Comparison of ENCODE assay signal across 1 cellular context in the genomic region with DNA sequence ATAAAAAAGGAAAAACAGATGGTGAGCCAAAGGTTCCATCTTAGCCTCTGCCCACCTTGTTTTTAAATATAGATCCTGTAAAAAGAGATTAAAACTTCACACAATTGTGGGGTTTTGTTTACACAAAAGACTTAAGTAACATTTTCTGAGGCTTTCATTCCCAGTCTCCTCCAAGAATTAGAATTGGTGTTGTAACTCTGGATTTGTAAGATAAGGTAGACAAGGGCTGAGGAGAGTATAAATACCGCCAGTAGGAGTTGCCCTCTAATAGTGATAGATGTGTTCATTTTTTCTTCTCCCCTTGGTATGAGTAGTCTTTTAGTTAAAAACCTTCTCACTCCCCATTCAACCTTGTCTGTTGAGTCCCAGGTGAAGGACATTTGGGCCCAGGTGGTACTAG.
A peak's percentile ranks its signal among the peaks of the same experiment; 100 is the strongest.
TF ChIP-seq lines count a peak whose summit lies in the region.

No MANE protein-coding gene starts in this region.

TF ChIP-seq in K562, 482 proteins besides CTCF, POLR2A, EP300 and RAD21:
- no peak for TF ChIP-seq RFX5 (IDR thresholded peaks at IDR 0.05; ENCODE audit: low read depth, low read length)
- TF ChIP-seq ZNF561 (CRISPR knock-in tag; conservative IDR thresholded peaks at IDR 0.05), result no peak
- peak; percentile 14; the same call in 1 of the 2 replicates for TF ChIP-seq SMARCA4 (IDR thresholded peaks at IDR 0.05)
- TF ChIP-seq RNF2 (IDR thresholded peaks at IDR 0.05), result no peak
- peak; percentile 47; the same call in 1 of the 2 replicates for TF ChIP-seq SOX6 (IDR thresholded peaks at IDR 0.05)
- no peak for TF ChIP-seq SIX5 (IDR thresholded peaks at IDR 0.05; ENCODE audit: borderline replicate concordance in 1 of 2, insufficient read depth in 1 of 2, low read depth in 1 of 2, low read length in 2 of 2)
- peak; percentile 13 for TF ChIP-seq DACH1 (IDR thresholded peaks at IDR 0.05; ENCODE audit: partially characterized antibody)
- no peak for TF ChIP-seq NCOR1 (IDR thresholded peaks at IDR 0.05)
- TF ChIP-seq ZNF589 (CRISPR knock-in tag; IDR thresholded peaks at IDR 0.05; ENCODE audit: low read depth), result no peak
- TF ChIP-seq SIN3A (IDR thresholded peaks at IDR 0.05; ENCODE audit: borderline replicate concordance in 2 of 2, control insufficient read depth in 1 of 2, low read depth in 2 of 2, low read length in 2 of 2), result no peak
- peak; percentile 27; the same call in 1 of the 2 replicates for TF ChIP-seq TCF3 (CRISPR knock-in tag; IDR thresholded peaks at IDR 0.05)
- peak; percentile 69 for TF ChIP-seq CEBPB (tag; IDR thresholded peaks at IDR 0.05)
- peak; percentile 22; the same call in 1 of the 2 replicates for TF ChIP-seq TEAD4 (IDR thresholded peaks at IDR 0.05; ENCODE audit: low read length)
- TF ChIP-seq TEAD4 (CRISPR knock-in tag; IDR thresholded peaks at IDR 0.05; ENCODE audit: borderline replicate concordance), result no peak
- TF ChIP-seq, protein P1, sequence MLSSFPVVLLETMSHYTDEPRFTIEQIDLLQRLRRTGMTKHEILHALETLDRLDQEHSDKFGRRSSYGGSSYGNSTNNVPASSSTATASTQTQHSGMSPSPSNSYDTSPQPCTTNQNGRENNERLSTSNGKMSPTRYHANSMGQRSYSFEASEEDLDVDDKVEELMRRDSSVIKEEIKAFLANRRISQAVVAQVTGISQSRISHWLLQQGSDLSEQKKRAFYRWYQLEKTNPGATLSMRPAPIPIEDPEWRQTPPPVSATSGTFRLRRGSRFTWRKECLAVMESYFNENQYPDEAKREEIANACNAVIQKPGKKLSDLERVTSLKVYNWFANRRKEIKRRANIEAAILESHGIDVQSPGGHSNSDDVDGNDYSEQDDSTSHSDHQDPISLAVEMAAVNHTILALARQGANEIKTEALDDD (IDR thresholded peaks at IDR 0.05), result no peak
- TF ChIP-seq, protein P2, sequence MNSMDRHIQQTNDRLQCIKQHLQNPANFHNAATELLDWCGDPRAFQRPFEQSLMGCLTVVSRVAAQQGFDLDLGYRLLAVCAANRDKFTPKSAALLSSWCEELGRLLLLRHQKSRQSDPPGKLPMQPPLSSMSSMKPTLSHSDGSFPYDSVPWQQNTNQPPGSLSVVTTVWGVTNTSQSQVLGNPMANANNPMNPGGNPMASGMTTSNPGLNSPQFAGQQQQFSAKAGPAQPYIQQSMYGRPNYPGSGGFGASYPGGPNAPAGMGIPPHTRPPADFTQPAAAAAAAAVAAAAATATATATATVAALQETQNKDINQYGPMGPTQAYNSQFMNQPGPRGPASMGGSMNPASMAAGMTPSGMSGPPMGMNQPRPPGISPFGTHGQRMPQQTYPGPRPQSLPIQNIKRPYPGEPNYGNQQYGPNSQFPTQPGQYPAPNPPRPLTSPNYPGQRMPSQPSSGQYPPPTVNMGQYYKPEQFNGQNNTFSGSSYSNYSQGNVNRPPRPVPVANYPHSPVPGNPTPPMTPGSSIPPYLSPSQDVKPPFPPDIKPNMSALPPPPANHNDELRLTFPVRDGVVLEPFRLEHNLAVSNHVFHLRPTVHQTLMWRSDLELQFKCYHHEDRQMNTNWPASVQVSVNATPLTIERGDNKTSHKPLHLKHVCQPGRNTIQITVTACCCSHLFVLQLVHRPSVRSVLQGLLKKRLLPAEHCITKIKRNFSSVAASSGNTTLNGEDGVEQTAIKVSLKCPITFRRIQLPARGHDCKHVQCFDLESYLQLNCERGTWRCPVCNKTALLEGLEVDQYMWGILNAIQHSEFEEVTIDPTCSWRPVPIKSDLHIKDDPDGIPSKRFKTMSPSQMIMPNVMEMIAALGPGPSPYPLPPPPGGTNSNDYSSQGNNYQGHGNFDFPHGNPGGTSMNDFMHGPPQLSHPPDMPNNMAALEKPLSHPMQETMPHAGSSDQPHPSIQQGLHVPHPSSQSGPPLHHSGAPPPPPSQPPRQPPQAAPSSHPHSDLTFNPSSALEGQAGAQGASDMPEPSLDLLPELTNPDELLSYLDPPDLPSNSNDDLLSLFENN (IDR thresholded peaks at IDR 0.05; ENCODE audit: low read depth in 2 of 2, low read length in 2 of 2), result no peak
- no peak for TF ChIP-seq HDAC6 (IDR thresholded peaks at IDR 0.05; ENCODE audit: low read depth, low read length)
- TF ChIP-seq, protein P3, sequence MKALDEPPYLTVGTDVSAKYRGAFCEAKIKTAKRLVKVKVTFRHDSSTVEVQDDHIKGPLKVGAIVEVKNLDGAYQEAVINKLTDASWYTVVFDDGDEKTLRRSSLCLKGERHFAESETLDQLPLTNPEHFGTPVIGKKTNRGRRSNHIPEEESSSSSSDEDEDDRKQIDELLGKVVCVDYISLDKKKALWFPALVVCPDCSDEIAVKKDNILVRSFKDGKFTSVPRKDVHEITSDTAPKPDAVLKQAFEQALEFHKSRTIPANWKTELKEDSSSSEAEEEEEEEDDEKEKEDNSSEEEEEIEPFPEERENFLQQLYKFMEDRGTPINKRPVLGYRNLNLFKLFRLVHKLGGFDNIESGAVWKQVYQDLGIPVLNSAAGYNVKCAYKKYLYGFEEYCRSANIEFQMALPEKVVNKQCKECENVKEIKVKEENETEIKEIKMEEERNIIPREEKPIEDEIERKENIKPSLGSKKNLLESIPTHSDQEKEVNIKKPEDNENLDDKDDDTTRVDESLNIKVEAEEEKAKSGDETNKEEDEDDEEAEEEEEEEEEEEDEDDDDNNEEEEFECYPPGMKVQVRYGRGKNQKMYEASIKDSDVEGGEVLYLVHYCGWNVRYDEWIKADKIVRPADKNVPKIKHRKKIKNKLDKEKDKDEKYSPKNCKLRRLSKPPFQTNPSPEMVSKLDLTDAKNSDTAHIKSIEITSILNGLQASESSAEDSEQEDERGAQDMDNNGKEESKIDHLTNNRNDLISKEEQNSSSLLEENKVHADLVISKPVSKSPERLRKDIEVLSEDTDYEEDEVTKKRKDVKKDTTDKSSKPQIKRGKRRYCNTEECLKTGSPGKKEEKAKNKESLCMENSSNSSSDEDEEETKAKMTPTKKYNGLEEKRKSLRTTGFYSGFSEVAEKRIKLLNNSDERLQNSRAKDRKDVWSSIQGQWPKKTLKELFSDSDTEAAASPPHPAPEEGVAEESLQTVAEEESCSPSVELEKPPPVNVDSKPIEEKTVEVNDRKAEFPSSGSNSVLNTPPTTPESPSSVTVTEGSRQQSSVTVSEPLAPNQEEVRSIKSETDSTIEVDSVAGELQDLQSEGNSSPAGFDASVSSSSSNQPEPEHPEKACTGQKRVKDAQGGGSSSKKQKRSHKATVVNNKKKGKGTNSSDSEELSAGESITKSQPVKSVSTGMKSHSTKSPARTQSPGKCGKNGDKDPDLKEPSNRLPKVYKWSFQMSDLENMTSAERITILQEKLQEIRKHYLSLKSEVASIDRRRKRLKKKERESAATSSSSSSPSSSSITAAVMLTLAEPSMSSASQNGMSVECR (CRISPR knock-in tag; IDR thresholded peaks at IDR 0.05), result no peak
- TF ChIP-seq ZNF766 (CRISPR knock-in tag; conservative IDR thresholded peaks at IDR 0.05), result no peak
- TF ChIP-seq TRIM28 (IDR thresholded peaks at IDR 0.05), result no peak
- TF ChIP-seq CBFA2T3 (IDR thresholded peaks at IDR 0.05), result 0 out of 2 replicates have a peak, but pooled peaks have one; percentile 34
- peak; percentile 51; the same call in 1 of the 2 replicates for TF ChIP-seq GATAD2B (IDR thresholded peaks at IDR 0.05; ENCODE audit: borderline replicate concordance)
- TF ChIP-seq HDAC2 (IDR thresholded peaks at IDR 0.05), result no peak
- no peak for TF ChIP-seq SFPQ (IDR thresholded peaks at IDR 0.05; ENCODE audit: low read depth, low read length)
- TF ChIP-seq, protein P4, sequence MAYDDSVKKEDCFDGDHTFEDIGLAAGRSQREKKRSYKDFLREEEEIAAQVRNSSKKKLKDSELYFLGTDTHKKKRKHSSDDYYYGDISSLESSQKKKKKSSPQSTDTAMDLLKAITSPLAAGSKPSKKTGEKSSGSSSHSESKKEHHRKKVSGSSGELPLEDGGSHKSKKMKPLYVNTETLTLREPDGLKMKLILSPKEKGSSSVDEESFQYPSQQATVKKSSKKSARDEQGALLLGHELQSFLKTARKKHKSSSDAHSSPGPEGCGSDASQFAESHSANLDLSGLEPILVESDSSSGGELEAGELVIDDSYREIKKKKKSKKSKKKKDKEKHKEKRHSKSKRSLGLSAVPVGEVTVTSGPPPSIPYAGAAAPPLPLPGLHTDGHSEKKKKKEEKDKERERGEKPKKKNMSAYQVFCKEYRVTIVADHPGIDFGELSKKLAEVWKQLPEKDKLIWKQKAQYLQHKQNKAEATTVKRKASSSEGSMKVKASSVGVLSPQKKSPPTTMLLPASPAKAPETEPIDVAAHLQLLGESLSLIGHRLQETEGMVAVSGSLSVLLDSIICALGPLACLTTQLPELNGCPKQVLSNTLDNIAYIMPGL (CRISPR knock-in tag; IDR thresholded peaks at IDR 0.05), result no peak
- TF ChIP-seq SRSF9 (IDR thresholded peaks at IDR 0.05; ENCODE audit: borderline replicate concordance, low read depth, low read length), result no peak
- TF ChIP-seq FOSL1 (tag; conservative IDR thresholded peaks at IDR 0.05), result 0 out of 2 replicates have a peak, but pooled peaks have one; percentile 5
- TF ChIP-seq HMG20A (CRISPR knock-in tag; conservative IDR thresholded peaks at IDR 0.05), result no peak
- TF ChIP-seq MEIS2 (IDR thresholded peaks at IDR 0.05; ENCODE audit: partially characterized antibody), result peak; percentile 36
- peak; percentile 29; the same call in 1 of the 2 replicates for TF ChIP-seq TAL1 (IDR thresholded peaks at IDR 0.05)
- TF ChIP-seq ARID1B (IDR thresholded peaks at IDR 0.05), result peak; percentile 52
- TF ChIP-seq, protein P5, sequence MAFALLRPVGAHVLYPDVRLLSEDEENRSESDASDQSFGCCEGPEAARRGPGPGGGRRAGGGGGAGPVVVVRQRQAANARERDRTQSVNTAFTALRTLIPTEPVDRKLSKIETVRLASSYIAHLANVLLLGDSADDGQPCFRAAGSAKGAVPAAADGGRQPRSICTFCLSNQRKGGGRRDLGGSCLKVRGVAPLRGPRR (CRISPR knock-in tag; IDR thresholded peaks at IDR 0.05), result no peak
